1 cellular context compared by ENCODE assay signal in the genomic region with DNA sequence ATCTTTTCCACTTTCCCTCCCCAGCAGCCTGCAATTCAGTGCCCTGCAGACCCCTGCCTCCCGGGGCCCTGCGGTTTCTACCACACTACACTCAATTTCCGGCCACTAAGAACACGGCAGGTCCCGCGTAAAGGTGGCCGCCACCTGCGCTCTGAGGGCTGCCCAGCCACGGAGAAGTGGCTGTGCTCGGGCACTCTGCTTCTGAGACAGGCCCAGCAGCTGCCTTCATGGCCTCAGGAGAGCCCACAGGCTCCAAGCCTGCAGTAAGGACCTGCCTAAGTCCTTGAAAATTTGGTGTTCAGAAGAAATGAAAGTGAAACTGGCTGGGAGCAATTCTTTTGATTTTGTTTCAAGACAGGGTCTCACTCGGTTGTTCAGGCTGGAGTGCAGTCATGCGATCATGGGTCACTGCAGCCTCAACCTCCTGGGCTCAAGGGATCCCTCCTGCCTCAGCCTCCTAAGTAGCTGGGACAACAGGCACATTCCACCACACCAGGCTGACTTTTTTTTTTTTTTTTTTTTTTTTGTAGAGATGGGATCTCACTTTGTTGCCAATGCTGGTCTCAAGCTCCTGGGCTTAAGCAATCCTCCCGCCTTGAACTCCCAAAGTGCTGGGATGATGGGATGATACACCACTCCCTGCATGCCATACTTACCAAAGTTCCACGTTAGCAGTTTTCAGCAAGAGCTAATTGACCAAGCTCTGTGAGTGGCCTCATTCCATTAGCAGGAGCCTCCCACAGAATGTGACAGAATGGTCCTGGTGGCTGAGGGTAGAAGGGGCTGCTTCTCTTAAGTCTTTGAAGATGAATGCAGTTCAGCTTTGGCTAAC.
TF ChIP-seq lines count a peak whose summit lies in the region.

No MANE protein-coding gene starts in this region.

TF ChIP-seq in IMR-90, 13 proteins besides CTCF, POLR2A, EP300 and RAD21:
- TF ChIP-seq RCOR1 (IDR thresholded peaks at IDR 0.05; ENCODE audit: insufficient replicate concordance, low read length) (no peak), SMC3 (IDR thresholded peaks at IDR 0.05; ENCODE audit: low read depth, low read length) (no peak), CEBPB (IDR thresholded peaks at IDR 0.05; ENCODE audit: low read depth, low read length) (no peak), FOS (IDR thresholded peaks at IDR 0.05; ENCODE audit: low read depth, low read length) (no peak), MXI1 (IDR thresholded peaks at IDR 0.05; ENCODE audit: borderline replicate concordance, low read depth, low read length) (no peak), CHD1 (IDR thresholded peaks at IDR 0.05; ENCODE audit: low read depth, low read length) (no peak), BHLHE40 (IDR thresholded peaks at IDR 0.05; ENCODE audit: low read depth, low read length) (no peak), MAFK (IDR thresholded peaks at IDR 0.05; ENCODE audit: low read depth, low read length) (no peak), RFX5 (IDR thresholded peaks at IDR 0.05; ENCODE audit: low read depth, low read length) (no peak), MAZ (IDR thresholded peaks at IDR 0.05; ENCODE audit: borderline replicate concordance, low read depth, low read length) (no peak), NFE2L2 (IDR thresholded peaks at IDR 0.05; ENCODE audit: low read depth, low read length) (no peak)
- TF ChIP-seq, protein P1, sequence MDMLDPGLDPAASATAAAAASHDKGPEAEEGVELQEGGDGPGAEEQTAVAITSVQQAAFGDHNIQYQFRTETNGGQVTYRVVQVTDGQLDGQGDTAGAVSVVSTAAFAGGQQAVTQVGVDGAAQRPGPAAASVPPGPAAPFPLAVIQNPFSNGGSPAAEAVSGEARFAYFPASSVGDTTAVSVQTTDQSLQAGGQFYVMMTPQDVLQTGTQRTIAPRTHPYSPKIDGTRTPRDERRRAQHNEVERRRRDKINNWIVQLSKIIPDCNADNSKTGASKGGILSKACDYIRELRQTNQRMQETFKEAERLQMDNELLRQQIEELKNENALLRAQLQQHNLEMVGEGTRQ (IDR thresholded peaks at IDR 0.05; ENCODE audit: low read depth, low read length): no peak
- TF ChIP-seq, protein P2, sequence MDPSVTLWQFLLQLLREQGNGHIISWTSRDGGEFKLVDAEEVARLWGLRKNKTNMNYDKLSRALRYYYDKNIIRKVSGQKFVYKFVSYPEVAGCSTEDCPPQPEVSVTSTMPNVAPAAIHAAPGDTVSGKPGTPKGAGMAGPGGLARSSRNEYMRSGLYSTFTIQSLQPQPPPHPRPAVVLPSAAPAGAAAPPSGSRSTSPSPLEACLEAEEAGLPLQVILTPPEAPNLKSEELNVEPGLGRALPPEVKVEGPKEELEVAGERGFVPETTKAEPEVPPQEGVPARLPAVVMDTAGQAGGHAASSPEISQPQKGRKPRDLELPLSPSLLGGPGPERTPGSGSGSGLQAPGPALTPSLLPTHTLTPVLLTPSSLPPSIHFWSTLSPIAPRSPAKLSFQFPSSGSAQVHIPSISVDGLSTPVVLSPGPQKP (IDR thresholded peaks at IDR 0.05; ENCODE audit: borderline replicate concordance, low read depth, low read length): no peak
